ENCODE assay signal across 29 cellular contexts in genomic region chr22:44515779-44516178, GRCh38.
"Had no signal": no experiment of that assay in that cellular context is flagged by ENCODE, and none has a peak within 500 bp of the region (broad histone marks: within the 10 kb centered on the region; RNA-seq: fewer than 3 reads in every experiment).

No MANE protein-coding gene starts in this region.

- H3K9me3 ChIP-seq: body of pancreas had no signal

- H3K4me3 ChIP-seq: adrenal gland, ascending aorta, body of pancreas, breast epithelium, cardiac muscle cell had no signal

- H3K27ac ChIP-seq: adrenal gland, ascending aorta, body of pancreas, brain microvascular endothelial cell, breast epithelium, cardiac muscle cell had no signal

- H3K4me1 ChIP-seq: adrenal gland, ascending aorta, body of pancreas, breast epithelium had no signal

- H3K36me3 ChIP-seq: adrenal gland, ascending aorta, brain microvascular endothelial cell, breast epithelium, cardiac muscle cell had no signal

- DNase-seq: activated effector memory CD4-positive, alpha-beta T cell treated with anti-CD3 and anti-CD28 coated beads, Interleukin-2, amount 50 U/mL, for 16 hours; activated effector memory CD4-positive, alpha-beta T cell treated with Interleukin-2 at 50 U/mL for 16 hours; activated gamma-delta T cell; activated gamma-delta T cell treated with Interleukin-2 at 50 U/mL for 16 hours; activated naive CD4-positive, alpha-beta T cell; activated naive CD4-positive, alpha-beta T cell treated with anti-CD3 and anti-CD28 coated beads for 36 hours; activated naive CD4-positive, alpha-beta T cell treated with anti-CD3 and anti-CD28 coated beads, Interleukin-2, amount 10 ng/mL, durations not matched to agents 7 days and 5 days; activated naive CD4-positive, alpha-beta T cell treated with anti-CD3 and anti-CD28 coated beads, Interleukin-2, amount 50 U/mL, for 16 hours; activated naive CD4-positive, alpha-beta T cell treated with Interleukin-2 at 50 U/mL for 16 hours; activated naive CD8-positive, alpha-beta T cell treated with anti-CD3 and anti-CD28 coated beads for 36 hours; activated naive CD8-positive, alpha-beta T cell treated with anti-CD3 and anti-CD28 coated beads, Interleukin-2, amount 10 ng/mL, durations not matched to agents 7 days and 5 days; activated naive CD8-positive, alpha-beta T cell treated with anti-CD3 and anti-CD28 coated beads, Interleukin-2, amount 50 U/mL, for 24 hours; activated T-cell treated with anti-CD3 and anti-CD28 coated beads, Interleukin-2, amount 50 U/mL, for 24 hours; activated T-cell treated with anti-CD3 and anti-CD28 coated beads, Interleukin-2, amount 50 U/mL, for 4 hours; activated T-cell treated with anti-CD3 and anti-CD28 coated beads, Interleukin-2, amount 50 U/mL, for 48 hours; activated T-cell treated with anti-CD3 and anti-CD28 coated beads, Interleukin-2, amount 50 U/mL, for 72 hours; adrenal gland; amniotic stem cell; amygdala; anterior cingulate cortex; aorta; body of pancreas; brain microvascular endothelial cell; caudate nucleus; central memory CD4-positive, alpha-beta T cell; cerebellar nuclear complex had no signal
